Comparison of ENCODE assay signal across 8 cellular contexts in genomic region chr12:117190210-117190781, GRCh38.
DNase-seq lines count a peak whose midpoint lies in the region; ATAC-seq and TF ChIP-seq lines count a peak whose summit lies in the region.

Gene FBXO21, minus strand, starts transcription at chr12:117190470. Its CDS starts 14 bp downstream, at chr12:117190456.

- CTCF ChIA-PET in AG04449 (lab: Yijun Ruan, JAX) = no interaction called here

- H3K27ac ChIP-seq in caudate nucleus (ENCODE audit: low read depth, low read length) = peak within 1 kb of the TSS; percentile 82

- DNase-seq in AG04449 (ENCODE audit: low read depth, low spot score) (peak; percentile 7), NCI-H2227 (lab: John Stamatoyannopoulos, UW; ENCODE audit: unreplicated experiment) (peak; percentile 97), caudate nucleus (lab: John Stamatoyannopoulos, UW) (peak; percentile 26 to 96 (median 88)), iris pigment epithelial cell (ENCODE audit: low read depth) (peak; percentile 84)
- DNase-seq in activated CD4-positive, CD25-positive, alpha-beta regulatory T cell (lab: John Stamatoyannopoulos, UW) = peak; percentile 86 to 91 (median 90)
- peak; percentile 88 for DNase-seq in stimulated activated CD4-positive, alpha-beta T cell treated with anti-CD3 and anti-CD28 coated beads, Interleukin-12 subunit alpha, Interleukin-12 subunit beta, amount 100 ng/mL, for 24 hours (ENCODE audit: low read depth in 2 of 2)

- no peak for TF ChIP-seq CTCF in AG04449 (IDR thresholded peaks at IDR 0.05; ENCODE audit: insufficient read depth, low read length, missing control alignments)

- peak within 1 kb of the TSS; percentile 95 for H3K4me3 ChIP-seq in AG04449 (ENCODE audit: low read depth, low read length)

- ATAC-seq in GM18907 (IDR thresholded peaks at IDR 0.05; ENCODE audit: unreplicated experiment) (peak; percentile 96), HG03139 (IDR thresholded peaks at IDR 0.05; ENCODE audit: unreplicated experiment) (peak; percentile 90)

- POLR2A ChIA-PET in AG04449 (lab: Yijun Ruan, JAX) = no interaction called here

Comparison
In these comparisons a context has a peak if more than half of its experiments do, and no peak if none do; other contexts are left out.
1. Peak in every context shown above with its lines: DNase-seq, ATAC-seq, H3K4me3 ChIP-seq and H3K27ac ChIP-seq.
2. DNase-seq: peak in every context shown above with its lines; median percentile 97 in NCI-H2227; 90 in activated CD4-positive, CD25-positive, alpha-beta regulatory T cell; 88 in caudate nucleus; 88 in stimulated activated CD4-positive, alpha-beta T cell treated with anti-CD3 and anti-CD28 coated beads, Interleukin-12 subunit alpha, Interleukin-12 subunit beta, amount 100 ng/mL, for 24 hours; 84 in iris pigment epithelial cell; 7 in AG04449.